ENCODE assay signal across 16 cellular contexts in genomic region chr16:10831899-10832886, GRCh38.
"Had no signal": no experiment of that assay in that cellular context is flagged by ENCODE, and none has a peak within 500 bp of the region (broad histone marks: within the 10 kb centered on the region; RNA-seq: fewer than 3 reads in every experiment).

No MANE protein-coding gene starts in this region.

- H3K27me3 ChIP-seq: cardiac muscle cell, uterus had no signal

- H3K9me3 ChIP-seq: uterus had no signal

- H3K4me1 Mint-ChIP-seq: activated T-helper 17 cell treated with anti-CD3 and anti-CD28 coated beads, Interleukin-2, amount 50 U/mL, for 72 hours had no signal

- H3K27ac Mint-ChIP-seq: activated T-helper 17 cell treated with anti-CD3 and anti-CD28 coated beads, Interleukin-2, amount 50 U/mL, for 72 hours; natural killer cell treated with Interleukin-12 subunit alpha and Interleukin-12 subunit beta and Interleukin-15 and Interleukin-18, amount 100 ng/mL, for 72 hours; stimulated activated naive CD8-positive, alpha-beta T cell treated with anti-CD3 and anti-CD28 coated beads, Interleukin-15, Interleukin-2, amounts not matched to agents 100 ng/mL and 50 ng/mL, for 24 hours had no signal

- DNase-seq: activated CD4-positive, alpha-beta T cell treated with anti-CD3 and anti-CD28 coated beads, Interleukin-2, amount 50 U/mL, for 4 hours; activated CD4-positive, CD25-positive, alpha-beta regulatory T cell treated with anti-CD3 and anti-CD28 coated beads, Interleukin-2, amount 50 U/mL, for 72 hours; activated naive CD4-positive, alpha-beta T cell treated with Interleukin-2 at 50 U/mL for 16 hours; left colon; mesenchymal stem cell; nucleus accumbens; posterior cingulate gyrus; retina; stimulated activated CD4-positive, alpha-beta T cell treated with anti-CD3 and anti-CD28 coated beads, Interleukin-4, amount 100 ng/mL, for 24 hours; SW 1271; uterus had no signal

- H3K36me3 Mint-ChIP-seq: natural killer cell treated with Interleukin-12 subunit alpha and Interleukin-12 subunit beta and Interleukin-15 and Interleukin-18, amount 100 ng/mL, for 72 hours had no signal

- H3K36me3 ChIP-seq: cardiac muscle cell, uterus had no signal

- H3K9me3 Mint-ChIP-seq: activated T-helper 17 cell treated with anti-CD3 and anti-CD28 coated beads, Interleukin-2, amount 50 U/mL, for 72 hours; natural killer cell treated with Interleukin-12 subunit alpha and Interleukin-12 subunit beta and Interleukin-15 and Interleukin-18, amount 100 ng/mL, for 72 hours; stimulated activated naive CD8-positive, alpha-beta T cell treated with anti-CD3 and anti-CD28 coated beads, Interleukin-15, Interleukin-2, amounts not matched to agents 100 ng/mL and 50 ng/mL, for 24 hours had no signal

- H3K27ac ChIP-seq: cardiac muscle cell, uterus had no signal

- H3K4me3 ChIP-seq: cardiac muscle cell, skin epidermis, uterus had no signal

- H3K4me3 Mint-ChIP-seq: activated T-helper 17 cell treated with anti-CD3 and anti-CD28 coated beads, Interleukin-2, amount 50 U/mL, for 72 hours; natural killer cell treated with Interleukin-12 subunit alpha and Interleukin-12 subunit beta and Interleukin-15 and Interleukin-18, amount 100 ng/mL, for 72 hours; stimulated activated naive CD8-positive, alpha-beta T cell treated with anti-CD3 and anti-CD28 coated beads, Interleukin-15, Interleukin-2, amounts not matched to agents 100 ng/mL and 50 ng/mL, for 24 hours had no signal

- ATAC-seq: activated T-helper 17 cell treated with anti-CD3 and anti-CD28 coated beads, Interleukin-2, amount 50 U/mL, for 72 hours; left colon; natural killer cell treated with Interleukin-12 subunit alpha and Interleukin-12 subunit beta and Interleukin-15 and Interleukin-18, amount 100 ng/mL, for 72 hours had no signal
